Comparison of ENCODE assay signal across 13 cellular contexts in genomic region chr15:32723171-32723948, GRCh38. TPM values are rescaled to one million over a fixed set of nuclear protein-coding genes. Genes with fewer than 3 reads are reported as not detected.
A peak's percentile ranks its signal among the peaks of the same experiment; 100 is the strongest.
DNase-seq lines count a peak whose midpoint lies in the region; ATAC-seq and TF ChIP-seq lines count a peak whose summit lies in the region.
"Had no signal": no experiment of that assay in that cellular context is flagged by ENCODE, and none has a peak within 500 bp of the region (broad histone marks: within the 10 kb centered on the region; RNA-seq: fewer than 3 reads in every experiment).

No MANE protein-coding gene starts in this region.

- peaks cover 26% of the 10 kb centered on the region for H3K4me1 ChIP-seq in GM23248 (ENCODE audit: insufficient read depth)

- H3K9me3 ChIP-seq in GM23248 (ENCODE audit: low read depth): no peaks in the 10 kb centered on the region

- H3K4me3 Mint-ChIP-seq in natural killer cell treated with Interleukin-12 subunit alpha and Interleukin-12 subunit beta and Interleukin-15 and Interleukin-18, amount 100 ng/mL, for 72 hours: peak overlapping the region; percentile 31
- H3K4me3 Mint-ChIP-seq in natural killer cell: no peak overlapping the region

- peaks cover 5% of the 10 kb centered on the region for H3K9me3 Mint-ChIP-seq in natural killer cell treated with Interleukin-12 subunit alpha and Interleukin-12 subunit beta and Interleukin-15 and Interleukin-18, amount 100 ng/mL, for 72 hours
- H3K9me3 Mint-ChIP-seq in natural killer cell: peaks cover 0 to 4% of the 10 kb centered on the region in 2 donors

- in situ Hi-C loops in GM23248 (cut with MboI): no loop called here

- peaks cover 100% of the 10 kb centered on the region for H3K79me2 ChIP-seq in GM23248 (ENCODE audit: insufficient read depth)

- H3K4me1 Mint-ChIP-seq in natural killer cell treated with Interleukin-12 subunit alpha and Interleukin-12 subunit beta and Interleukin-15 and Interleukin-18, amount 100 ng/mL, for 72 hours (ENCODE audit: low read depth in 2 of 2): peaks cover 15 to 17% of the 10 kb centered on the region in 2 donors
- peaks cover 0 to 9% of the 10 kb centered on the region in 2 donors for H3K4me1 Mint-ChIP-seq in natural killer cell

- H3K9ac ChIP-seq in GM23248: peak overlapping the region; percentile 9

- TF ChIP-seq CTCF in natural killer cell (IDR thresholded peaks at IDR 0.05): no peak

- H3K27ac ChIP-seq in GM23248: peak overlapping the region; percentile 84
- H3K27ac ChIP-seq: skin epidermis had no signal

- no peaks in the 10 kb centered on the region for H3K27me3 ChIP-seq in GM23248 (replicated peaks; ENCODE audit: insufficient read depth)

- peaks cover 48 to 55% of the 10 kb centered on the region in 2 donors for H3K27me3 Mint-ChIP-seq in natural killer cell treated with Interleukin-12 subunit alpha and Interleukin-12 subunit beta and Interleukin-15 and Interleukin-18, amount 100 ng/mL, for 72 hours
- H3K27me3 Mint-ChIP-seq in natural killer cell (ENCODE audit: low read depth in 2 of 2): peaks cover 42 to 64% of the 10 kb centered on the region in 2 donors

- H4K20me1 ChIP-seq in GM23248 (ENCODE audit: insufficient read depth): no peaks in the 10 kb centered on the region

- no peak for DNase-seq in natural killer cell treated with Interleukin-12 subunit alpha and Interleukin-12 subunit beta and Interleukin-15 and Interleukin-18, amount 100 ng/mL, for 72 hours (ENCODE audit: low spot score)
- DNase-seq in natural killer cell: no peak
- no peak for DNase-seq in GM23248
- no peak for DNase-seq in stimulated activated naive CD8-positive, alpha-beta T cell treated with anti-CD3 and anti-CD28 coated beads, Interleukin-15, Interleukin-2, amounts not matched to agents 100 U/mL and 50 U/mL, for 24 hours
- DNase-seq in COLO668 (lab: John Stamatoyannopoulos, UW; ENCODE audit: unreplicated experiment): no peak
- no peak for DNase-seq in amniotic stem cell (lab: John Stamatoyannopoulos, UW)
- DNase-seq in stimulated activated CD4-positive, alpha-beta T cell treated with anti-CD3 and anti-CD28 coated beads, Interleukin-2, amount 100 ng/mL, for 48 hours: no peak
- DNase-seq: activated T-cell treated with anti-CD3 and anti-CD28 coated beads for 4 hours, mesendoderm, SW 1271 had no signal

- H3K9me2 ChIP-seq in GM23248 (ENCODE audit: insufficient read depth): no peaks in the 10 kb centered on the region

- intact Hi-C loops in natural killer cell (cut with micrococcal nuclease): no loop called here

- peaks cover 92% of the 10 kb centered on the region for H3F3A ChIP-seq in GM23248 (ENCODE audit: insufficient read depth)

- no peak overlapping the region for H2AFZ ChIP-seq in GM23248

- peaks cover 7% of the 10 kb centered on the region for H3K36me3 Mint-ChIP-seq in natural killer cell treated with Interleukin-12 subunit alpha and Interleukin-12 subunit beta and Interleukin-15 and Interleukin-18, amount 100 ng/mL, for 72 hours
- H3K36me3 Mint-ChIP-seq in natural killer cell: peaks cover 7% of the 10 kb centered on the region

- WGBS in GM23248 (ENCODE audit: low coverage in 1 of 2, low lambda C conversion rate in 2 of 2, missing lambda C conversion rate in 2 of 2), 2 experiments: 75 to 77% methylated on average over 2 of the region's 2 CpGs

- H3K4me3 ChIP-seq in GM23248: 0 out of 2 replicates have a peak overlapping the region, but pooled peaks have one; percentile 93
- H3K4me3 ChIP-seq: skin epidermis had no signal

- peaks cover 50% of the 10 kb centered on the region for H3K36me3 ChIP-seq in GM23248 (ENCODE audit: low read depth)

- H3K4me2 ChIP-seq in GM23248 (ENCODE audit: unreplicated experiment): peak overlapping the region; percentile 27

- peak; percentile 79 to 96 for ATAC-seq in natural killer cell treated with Interleukin-12 subunit alpha and Interleukin-12 subunit beta and Interleukin-15 and Interleukin-18, amount 100 ng/mL, for 72 hours
- ATAC-seq in natural killer cell (no peak), HG03342 (IDR thresholded peaks at IDR 0.05; ENCODE audit: unreplicated experiment) (peak; percentile 92)
- peak; percentile 82 for ATAC-seq in stimulated activated naive CD8-positive, alpha-beta T cell treated with anti-CD3 and anti-CD28 coated beads, Interleukin-15, Interleukin-2, amounts not matched to agents 100 U/mL and 50 U/mL, for 24 hours

- no peak overlapping the region for H3K27ac Mint-ChIP-seq in natural killer cell treated with Interleukin-12 subunit alpha and Interleukin-12 subunit beta and Interleukin-15 and Interleukin-18, amount 100 ng/mL, for 72 hours
- H3K27ac Mint-ChIP-seq in natural killer cell: no peak overlapping the region

RNA-seq across cellular contexts. Expression of gene GREM1, which starts 5.6 kb away (rescaled TPM):
- total RNA-seq in natural killer cell treated with Interleukin-12 subunit alpha and Interleukin-12 subunit beta and Interleukin-15 and Interleukin-18, amount 100 ng/mL, for 72 hours: under 1 TPM in 1 of 2 donors, not detected in 1; 0.03 TPM
- not detected for total RNA-seq in natural killer cell
- 935 and 1,005 TPM in 2 replicates for total RNA-seq in GM23248 (2014; rRNA removed; shearing (Covaris generic))
- 575 and 584 TPM in 2 replicates for polyA plus RNA-seq in GM23248 (2016; fragmentation: Nextera tagmentation; extraction: Ambion mirVana)
- total RNA-seq: NCI-H460 had no signal

Comparison
In these comparisons a context has a peak if more than half of its experiments do, and no peak if none do; other contexts are left out.
1. ATAC-seq: peak in natural killer cell treated with Interleukin-12 subunit alpha and Interleukin-12 subunit beta and Interleukin-15 and Interleukin-18, amount 100 ng/mL, for 72 hours (2 of 2), HG03342 (single experiment) and stimulated activated naive CD8-positive, alpha-beta T cell treated with anti-CD3 and anti-CD28 coated beads, Interleukin-15, Interleukin-2, amounts not matched to agents 100 U/mL and 50 U/mL, for 24 hours (single experiment); none in natural killer cell (0 of 3).
2. RNA of gene GREM1, which starts 5.6 kb away (total RNA-seq): 935 to 1,005 TPM in GM23248; 0.03 TPM in natural killer cell treated with Interleukin-12 subunit alpha and Interleukin-12 subunit beta and Interleukin-15 and Interleukin-18, amount 100 ng/mL, for 72 hours and not detected in natural killer cell; every median in the first group is over 100 times any median in the second.